In genomic region chr11:46127150-46127638, GRCh38 we compare ENCODE assay signal across 8 cellular contexts. TPM values are rescaled to one million over a fixed set of nuclear protein-coding genes. Genes with fewer than 3 reads are reported as not detected.
DNase-seq lines count a peak whose midpoint lies in the region; ATAC-seq and TF ChIP-seq lines count a peak whose summit lies in the region.

No MANE protein-coding gene starts in this region.

- H2AFZ ChIP-seq in Loucy (ENCODE audit: low read length), result peak overlapping the region; percentile 80

- no peaks in the 10 kb centered on the region for H3K36me3 ChIP-seq in Loucy (ENCODE audit: insufficient read depth, low read length)

- peak overlapping the region; percentile 49 for H3K4me3 ChIP-seq in Loucy (ENCODE audit: low read length, poor library complexity, severe bottlenecking)
- H3K4me3 ChIP-seq in WI38 (ENCODE audit: low read depth, low read length), result no peak overlapping the region

- H3K4me1 ChIP-seq in Loucy (ENCODE audit: insufficient read depth, low read length, poor library complexity, severe bottlenecking), result peaks cover 14% of the 10 kb centered on the region

- H3K27ac ChIP-seq in epithelial cell of prostate, result no peak overlapping the region

- no peaks in the 10 kb centered on the region for H3K9me2 ChIP-seq in Loucy (replicated peaks; ENCODE audit: low read depth, low read length)

- TF ChIP-seq CTCF in Loucy (conservative IDR thresholded peaks at IDR 0.05; ENCODE audit: low read length) (peak; percentile 85), WI38 (IDR thresholded peaks at IDR 0.05; ENCODE audit: low read depth, low read length) (peak; percentile 45)

- no peaks in the 10 kb centered on the region for H3K9me3 ChIP-seq in Loucy (ENCODE audit: insufficient read depth, low read depth, low read length)

- peak; percentile 52 for DNase-seq in DMS153 treated with DMSO at 0.1 percent for 48 hours (lab: John Stamatoyannopoulos, UW; ENCODE audit: unreplicated experiment)
- DNase-seq in epithelial cell of prostate (ENCODE audit: low read depth, low spot score), result peak; percentile 6
- no peak for DNase-seq in sciatic nerve (ENCODE audit: low spot score)
- DNase-seq in NCI-H1930 (lab: John Stamatoyannopoulos, UW), result no peak

- ATAC-seq in GM21447 (IDR thresholded peaks at IDR 0.05; ENCODE audit: unreplicated experiment) (peak; percentile 78), sciatic nerve (peak; percentile 57), GM21528 (IDR thresholded peaks at IDR 0.05; ENCODE audit: low FRiP score, unreplicated experiment) (no peak)

- peak overlapping the region; percentile 46 for H3K9ac ChIP-seq in Loucy (ENCODE audit: low read depth, low read length, poor library complexity, severe bottlenecking)

- H3F3A ChIP-seq in Loucy (ENCODE audit: low read depth), result no peaks in the 10 kb centered on the region; the same call in 1 of the 2 replicates

- intact Hi-C loops in sciatic nerve (cut with DNase I), result no loop called here

- peak overlapping the region; percentile 56 for H3K4me2 ChIP-seq in Loucy (ENCODE audit: low read depth, low read length, poor library complexity, severe bottlenecking)

- no peaks in the 10 kb centered on the region for H4K20me1 ChIP-seq in Loucy (ENCODE audit: insufficient read depth, low read length, poor library complexity, severe bottlenecking)

- no peaks in the 10 kb centered on the region for H3K27me3 ChIP-seq in Loucy (ENCODE audit: insufficient read depth, low read length, poor library complexity, severe bottlenecking)

- no peaks in the 10 kb centered on the region for H3K79me2 ChIP-seq in Loucy (ENCODE audit: insufficient read depth, low read length)

RNA-seq across cellular contexts. Expression of gene PHF21A, which starts 5.9 kb away (rescaled TPM):
- 82.2 TPM for total RNA-seq in sciatic nerve

Comparison
In these comparisons a context has a peak if more than half of its experiments do, and no peak if none do; other contexts are left out.
1. DNase-seq: peak in DMS153 treated with DMSO at 0.1 percent for 48 hours (single experiment) and epithelial cell of prostate (single experiment); none in sciatic nerve (single experiment) and NCI-H1930 (0 of 2).